Comparison of ENCODE assay signal across 9 cellular contexts in genomic region chr3:123618768-123619484, GRCh38. TPM values are rescaled to one million over a fixed set of nuclear protein-coding genes. Genes with fewer than 3 reads are reported as not detected.
A peak's percentile ranks its signal among the peaks of the same experiment; 100 is the strongest.
DNase-seq lines count a peak whose midpoint lies in the region; ATAC-seq, FAIRE-seq and TF ChIP-seq lines count a peak whose summit lies in the region.
"Had no signal": no experiment of that assay in that cellular context is flagged by ENCODE, and none has a peak within 500 bp of the region (broad histone marks: within the 10 kb centered on the region; RNA-seq: fewer than 3 reads in every experiment).

No MANE protein-coding gene starts in this region.

- H3K27me3 Mint-ChIP-seq in stimulated activated naive CD8-positive, alpha-beta T cell treated with anti-CD3 and anti-CD28 coated beads, Interleukin-15, amount 100 ng/mL, for 72 hours = no peaks in the 10 kb centered on the region
- H3K27me3 Mint-ChIP-seq: central memory CD8-positive, alpha-beta T cell had no signal

- H3K36me3 ChIP-seq in pancreas = no peaks in the 10 kb centered on the region

- no peak overlapping the region for H3K27ac ChIP-seq in pancreas

- H3K9me3 Mint-ChIP-seq in stimulated activated naive CD8-positive, alpha-beta T cell treated with anti-CD3 and anti-CD28 coated beads, Interleukin-15, amount 100 ng/mL, for 72 hours = no peaks in the 10 kb centered on the region
- H3K9me3 Mint-ChIP-seq: central memory CD8-positive, alpha-beta T cell had no signal

- TF ChIP-seq POLR2A in erythroblast (IDR thresholded peaks at IDR 0.05; ENCODE audit: low read length) = no peak

- intact Hi-C loops in pancreas (cut with DNase I) = no loop called here

- no peaks in the 10 kb centered on the region for H3K27me3 ChIP-seq in pancreas

- H3K4me1 ChIP-seq in pancreas = peaks cover 0 to 11% (median 4%) of the 10 kb centered on the region in 3 donors

- no peak overlapping the region for H3K4me3 Mint-ChIP-seq in stimulated activated naive CD8-positive, alpha-beta T cell treated with anti-CD3 and anti-CD28 coated beads, Interleukin-15, amount 100 ng/mL, for 72 hours
- H3K4me3 Mint-ChIP-seq: central memory CD8-positive, alpha-beta T cell had no signal

- peak overlapping the region in 1 of 2 donors; percentile 67 for H3K27ac Mint-ChIP-seq in stimulated activated naive CD8-positive, alpha-beta T cell treated with anti-CD3 and anti-CD28 coated beads, Interleukin-15, amount 100 ng/mL, for 72 hours

- no peaks in the 10 kb centered on the region for H3K9me3 ChIP-seq in pancreas

- WGBS in pancreas, 2 donors = 60 to 65% methylated on average over 5 of the region's 5 CpGs

- peaks cover 9% of the 10 kb centered on the region for H3K4me1 Mint-ChIP-seq in stimulated activated naive CD8-positive, alpha-beta T cell treated with anti-CD3 and anti-CD28 coated beads, Interleukin-15, amount 100 ng/mL, for 72 hours
- H3K4me1 Mint-ChIP-seq: central memory CD8-positive, alpha-beta T cell had no signal

- no peak overlapping the region for H3K4me3 ChIP-seq in pancreas

- no peak for TF ChIP-seq CTCF in pancreas (IDR thresholded peaks at IDR 0.05)

- DNase-seq in DMS 273 (lab: John Stamatoyannopoulos, UW; ENCODE audit: unreplicated experiment) (peak; percentile 85), OCI-M1 (lab: John Stamatoyannopoulos, UW) (peak; percentile 81), erythroblast (lab: John Stamatoyannopoulos, UW) (peak; percentile 32 to 65), pancreas (peak in 4 of 6 donors; percentile 37 to 56 (median 47)), HTR-8/SVneo (ENCODE audit: insufficient read length, low spot score) (no peak)
- no peak for DNase-seq in stimulated activated naive CD8-positive, alpha-beta T cell treated with anti-CD3 and anti-CD28 coated beads, Interleukin-15, amount 100 ng/mL, for 72 hours
- no peak for DNase-seq in stimulated activated naive CD4-positive, alpha-beta T cell treated with Interleukin-2 at 50 U/mL for 16 hours (lab: John Stamatoyannopoulos, UW)

- FAIRE-seq in pancreas (lab: Jason Lieb, UNC) = no peak
- no peak for FAIRE-seq in HTR-8/SVneo (lab: Jason Lieb, UNC)

- ATAC-seq in pancreas (peak in 3 of 4 donors; percentile 66 to 80 (median 78)), HG03439 (IDR thresholded peaks at IDR 0.05; ENCODE audit: unreplicated experiment) (no peak)
- ATAC-seq in stimulated activated naive CD8-positive, alpha-beta T cell treated with anti-CD3 and anti-CD28 coated beads, Interleukin-15, amount 100 ng/mL, for 72 hours = no peak

RNA-seq across cellular contexts. Expression of gene HACD2, which starts 34.1 kb away (rescaled TPM):
- total RNA-seq in pancreas = 10 to 100 TPM in 5 of 6 donors, 1 to 10 TPM in 1; 9.0 to 22.2 (median 13.7) TPM
- polyA plus RNA-seq in pancreas = 1 to 10 TPM; 4.4 to 9.5 TPM

Comparison
In these comparisons a context has a peak if more than half of its experiments do, and no peak if none do; other contexts are left out.
1. DNase-seq: peak in DMS 273 (single experiment), OCI-M1 (single experiment), erythroblast (2 of 2) and pancreas (4 of 6); none in HTR-8/SVneo (single experiment), stimulated activated naive CD8-positive, alpha-beta T cell treated with anti-CD3 and anti-CD28 coated beads, Interleukin-15, amount 100 ng/mL, for 72 hours (0 of 2) and stimulated activated naive CD4-positive, alpha-beta T cell treated with Interleukin-2 at 50 U/mL for 16 hours (single experiment).
2. ATAC-seq: peak in pancreas (3 of 4); none in HG03439 (single experiment) and stimulated activated naive CD8-positive, alpha-beta T cell treated with anti-CD3 and anti-CD28 coated beads, Interleukin-15, amount 100 ng/mL, for 72 hours (single experiment).